15 cellular contexts compared by ENCODE assay signal in the genomic region with DNA sequence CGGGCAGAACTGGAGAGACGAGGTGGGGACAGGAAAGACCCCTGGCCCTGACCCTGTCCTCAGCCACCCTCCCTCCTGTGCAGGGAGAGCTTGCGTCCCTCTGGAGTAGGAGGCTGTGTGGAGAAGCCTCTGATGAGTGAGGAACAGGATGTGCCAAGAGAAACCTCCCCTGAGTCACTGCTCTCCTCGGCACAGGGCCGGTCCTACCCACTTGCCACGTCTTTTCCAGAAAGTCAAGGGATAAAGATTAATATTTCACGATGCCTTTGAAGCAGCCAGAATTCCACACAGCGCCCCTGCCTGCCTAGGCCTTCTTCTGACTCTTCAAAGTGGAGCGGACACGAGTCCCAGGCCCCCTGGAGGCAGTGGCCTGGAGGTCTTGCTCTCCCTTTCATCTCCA. TPM values are rescaled to one million over a fixed set of nuclear protein-coding genes. Genes with fewer than 3 reads are reported as not detected.
DNase-seq lines count a peak whose midpoint lies in the region; ATAC-seq and TF ChIP-seq lines count a peak whose summit lies in the region.
"Had no signal": no experiment of that assay in that cellular context is flagged by ENCODE, and none has a peak within 500 bp of the region (broad histone marks: within the 10 kb centered on the region; RNA-seq: fewer than 3 reads in every experiment).

No MANE protein-coding gene starts in this region.

- H3K14ac ChIP-seq in mesenchymal stem cell (ENCODE audit: low read length in 2 of 2): no peak overlapping the region

- H3K27ac ChIP-seq in epithelial cell of prostate: peak overlapping the region; percentile 93
- no peak overlapping the region for H3K27ac ChIP-seq in mesenchymal stem cell (ENCODE audit: low read length, poor library complexity, severe bottlenecking)
- no peak overlapping the region for H3K27ac ChIP-seq in substantia nigra (ENCODE audit: low read depth, low read length, poor library complexity, severe bottlenecking)

- H3K79me1 ChIP-seq in mesenchymal stem cell (replicated peaks; ENCODE audit: low read length, poor library complexity, severe bottlenecking): no peaks in the 10 kb centered on the region

- H2BK12ac ChIP-seq in mesenchymal stem cell (ENCODE audit: low read length in 2 of 2): no peak overlapping the region

- CTCF ChIA-PET in HEK293T (lab: Yijun Ruan, JAX): no interaction called here

- no peak overlapping the region for H3K4me2 ChIP-seq in mesenchymal stem cell (ENCODE audit: low read length, poor library complexity, severe bottlenecking)

- H3K4me3 ChIP-seq in mesenchymal stem cell (ENCODE audit: insufficient read depth in 1 of 2, low read depth in 1 of 2, low read length in 2 of 2): peak overlapping the region in 1 of 2 experiments; percentile 23
- H3K4me3 ChIP-seq: GM12878, tibial nerve had no signal

- H3K23ac ChIP-seq in mesenchymal stem cell (ENCODE audit: low read length in 2 of 2): no peak overlapping the region

- H3K4me1 ChIP-seq in mesenchymal stem cell (ENCODE audit: control insufficient read depth, insufficient read depth, low read depth, low read length): peaks cover 26% of the 10 kb centered on the region

- 79% methylated on average over 8 of the region's 10 CpGs for WGBS in mesenchymal stem cell

- H4K8ac ChIP-seq in mesenchymal stem cell (ENCODE audit: low read length): no peak overlapping the region

- no peak overlapping the region for H3K18ac ChIP-seq in mesenchymal stem cell (ENCODE audit: low read depth in 1 of 2, low read length in 2 of 2)

- no peak overlapping the region for H3K4ac ChIP-seq in mesenchymal stem cell (ENCODE audit: low read depth in 1 of 2, low read length in 2 of 2)

- no peaks in the 10 kb centered on the region for H3K27me3 ChIP-seq in mesenchymal stem cell (ENCODE audit: control insufficient read depth in 1 of 2, insufficient read depth in 1 of 2, low read length in 2 of 2)
- H3K27me3 ChIP-seq: tibial nerve had no signal

- no peak overlapping the region for H2BK5ac ChIP-seq in mesenchymal stem cell (ENCODE audit: low read depth, low read length, poor library complexity, severe bottlenecking)

- POLR2A ChIA-PET in HEK293T (lab: Yijun Ruan, JAX): no interaction called here

- H2AK5ac ChIP-seq in mesenchymal stem cell (ENCODE audit: low read length, severe bottlenecking): peak overlapping the region; percentile 77

- H4K91ac ChIP-seq in mesenchymal stem cell (ENCODE audit: low read length): peak overlapping the region; percentile 41

- H2BK15ac ChIP-seq in mesenchymal stem cell (ENCODE audit: low read depth, poor library complexity, severe bottlenecking): no peak overlapping the region

- no peak overlapping the region for H2BK120ac ChIP-seq in mesenchymal stem cell (ENCODE audit: low read depth, low read length)

- no peaks in the 10 kb centered on the region for H3K9me3 ChIP-seq in mesenchymal stem cell (ENCODE audit: control insufficient read depth, low read length)
- H3K9me3 ChIP-seq: tibial nerve had no signal

- H2AFZ ChIP-seq in mesenchymal stem cell (ENCODE audit: low read depth, low read length): no peak overlapping the region

- peak; percentile 8 for DNase-seq in A172 (ENCODE audit: low spot score)
- peak; percentile 65 for DNase-seq in M059J (ENCODE audit: low read depth)
- DNase-seq in epithelial cell of prostate (ENCODE audit: low read depth, low spot score): no peak
- no peak for DNase-seq in mesenchymal stem cell
- no peak for DNase-seq in DMS114 treated with DMSO at 0.1 percent for 48 hours (lab: John Stamatoyannopoulos, UW; ENCODE audit: unreplicated experiment)
- DNase-seq in HEK293T (ENCODE audit: extremely low spot score): no peak
- no peak for DNase-seq in substantia nigra (lab: John Stamatoyannopoulos, UW)
- DNase-seq: activated CD8-positive, alpha-beta T cell treated with anti-CD3 and anti-CD28 coated beads, Interleukin-2, amount 10 ng/mL, durations not matched to agents 7 days and 5 days; DMS 273 treated with DMSO at 0.1 percent for 48 hours; immature natural killer cell; NCI-H1105; NCI-H446 had no signal

- no peak for ATAC-seq in GM18520 (IDR thresholded peaks at IDR 0.05; ENCODE audit: unreplicated experiment)
- ATAC-seq: activated CD8-positive, alpha-beta T cell treated with anti-CD3 and anti-CD28 coated beads, Interleukin-2, amount 10 ng/mL, durations not matched to agents 7 days and 5 days; GM12878 had no signal

- H3K36me3 ChIP-seq in mesenchymal stem cell (ENCODE audit: control insufficient read depth in 1 of 2, insufficient read depth in 2 of 2, low read depth in 1 of 2, low read length in 2 of 2): no peaks in the 10 kb centered on the region
- H3K36me3 ChIP-seq: tibial nerve had no signal

- peak overlapping the region; percentile 86 for H3K9ac ChIP-seq in mesenchymal stem cell (ENCODE audit: low read length)

TF ChIP-seq in HEK293T, 16 proteins besides CTCF, POLR2A, EP300 and RAD21:
- TF ChIP-seq SP1 (IDR thresholded peaks at IDR 0.05): no peak
- no peak for TF ChIP-seq ARNT (IDR thresholded peaks at IDR 0.05)
- no peak for TF ChIP-seq ZNF384 (IDR thresholded peaks at IDR 0.05)
- no peak for TF ChIP-seq NFRKB (IDR thresholded peaks at IDR 0.05)
- TF ChIP-seq LEF1 (IDR thresholded peaks at IDR 0.05; ENCODE audit: borderline replicate concordance): no peak
- no peak for TF ChIP-seq CTBP1 (IDR thresholded peaks at IDR 0.05; ENCODE audit: borderline replicate concordance)
- TF ChIP-seq BHLHE40 (IDR thresholded peaks at IDR 0.05; ENCODE audit: borderline replicate concordance): no peak

RNA-seq across cellular contexts. Expression of a gene that starts 34.9 kb away (rescaled TPM):
- 137 and 151 TPM in 2 replicates for total RNA-seq in A172 (2014; rRNA removed; shearing (Covaris generic))
- total RNA-seq in M059J (2014; rRNA removed; shearing (Covaris generic)): 109 and 164 TPM in 2 replicates
- 1.1 TPM for polyA plus RNA-seq in mesenchymal stem cell (2013, experiment 1 of 2)
- 1.2 TPM for polyA plus RNA-seq in mesenchymal stem cell (2013, experiment 2 of 2)
- total RNA-seq: activated CD8-positive, alpha-beta T cell treated with anti-CD3 and anti-CD28 coated beads, Interleukin-2, amount 10 ng/mL, durations not matched to agents 7 days and 5 days had no signal

Comparison
In these comparisons a context has a peak if more than half of its experiments do, and no peak if none do; other contexts are left out.
1. DNase-seq: peak in A172 (single experiment) and M059J (single experiment); none in epithelial cell of prostate (single experiment), mesenchymal stem cell (single experiment), DMS114 treated with DMSO at 0.1 percent for 48 hours (single experiment), HEK293T (single experiment) and substantia nigra (0 of 49).